Comparison of ENCODE assay signal across 10 cellular contexts in genomic region chr19:5751709-5752108, GRCh38. TPM values are rescaled to one million over a fixed set of nuclear protein-coding genes. Genes with fewer than 3 reads are reported as not detected.
"Had no signal": no experiment of that assay in that cellular context is flagged by ENCODE, and none has a peak within 500 bp of the region (broad histone marks: within the 10 kb centered on the region; RNA-seq: fewer than 3 reads in every experiment).

No MANE protein-coding gene starts in this region.

- FAIRE-seq: HTR-8/SVneo, K562 had no signal

- H3K4me3 ChIP-seq: K562 had no signal

- H3K27ac ChIP-seq: HL-60, KMS-11 had no signal

- DNase-seq: IMR-90, KBM-7, KG1 had no signal

- ATAC-seq: K562 had no signal

- H3K4me2 ChIP-seq: KMS-11 had no signal

- H3K9ac ChIP-seq: KMS-11 had no signal

RNA-seq across cellular contexts. Expression of gene CATSPERD, which starts 31.3 kb away (rescaled TPM):
- total RNA-seq: HT-29, HT1080, IMR-90, K562 had no signal
- polyA plus RNA-seq: IgD-negative memory B cell, IMR-90, K562 had no signal

RNA-seq across cellular contexts. Expression of gene PRR22, which starts 32.8 kb away (rescaled TPM):
- total RNA-seq: IMR-90 had no signal
- polyA plus RNA-seq: IgD-negative memory B cell had no signal

RNA-seq across cellular contexts. Expression of gene NRTN, which starts 53.2 kb away (rescaled TPM):
- total RNA-seq: HT-29 had no signal
- polyA plus RNA-seq: IgD-negative memory B cell had no signal
